In genomic region chr16:1380195-1380594, GRCh38 we compare ENCODE assay signal across 9 cellular contexts. TPM values are rescaled to one million over a fixed set of nuclear protein-coding genes. Genes with fewer than 3 reads are reported as not detected.
DNase-seq lines count a peak whose midpoint lies in the region; ATAC-seq and TF ChIP-seq lines count a peak whose summit lies in the region.
"Had no signal": no experiment of that assay in that cellular context is flagged by ENCODE, and none has a peak within 500 bp of the region (broad histone marks: within the 10 kb centered on the region; RNA-seq: fewer than 3 reads in every experiment).

No MANE protein-coding gene starts in this region.

- peaks cover 15% of the 10 kb centered on the region for H3K4me1 Mint-ChIP-seq in HFFc6 (ENCODE audit: low read depth)
- peaks cover 12% of the 10 kb centered on the region for H3K4me1 Mint-ChIP-seq in activated naive CD8-positive, alpha-beta T cell (ENCODE audit: low read depth)
- H3K4me1 Mint-ChIP-seq in mesothelial cell of epicardium: peaks cover 15% of the 10 kb centered on the region

- no peaks in the 10 kb centered on the region for H3K36me3 Mint-ChIP-seq in HFFc6 (ENCODE audit: low read depth)
- H3K36me3 Mint-ChIP-seq in activated naive CD8-positive, alpha-beta T cell: no peaks in the 10 kb centered on the region
- H3K36me3 Mint-ChIP-seq in mesothelial cell of epicardium: peaks cover 7% of the 10 kb centered on the region

- H3K9ac ChIP-seq in BLaER1 treated with 17β-estradiol and CSF1 and Interleukin-3, amounts not matched to agents 10 nM and 100 nM: 0 out of 22 replicates have a peak overlapping the region, but pooled peaks of 1 of the 11 experiments have one; percentile 11

- H3K4me3 ChIP-seq in BLaER1 treated with 17β-estradiol and CSF1 and Interleukin-3, amounts not matched to agents 10 nM and 100 nM: no peak overlapping the region

- peaks cover 15 to 28% (median 24%) of the 10 kb centered on the region in 10 experiments for H3K4me1 ChIP-seq in BLaER1 treated with 17β-estradiol and CSF1 and Interleukin-3, amounts not matched to agents 10 nM and 100 nM

- peaks cover 4% of the 10 kb centered on the region; the same call in 1 of the 2 replicates for H3K27me3 Mint-ChIP-seq in HFFc6 (ENCODE audit: insufficient read depth)
- no peaks in the 10 kb centered on the region for H3K27me3 Mint-ChIP-seq in activated naive CD8-positive, alpha-beta T cell
- H3K27me3 Mint-ChIP-seq in mesothelial cell of epicardium (ENCODE audit: low read depth): peaks cover 14% of the 10 kb centered on the region

- H3K9me3 ChIP-seq in BLaER1 treated with 17β-estradiol and CSF1 and Interleukin-3, amounts not matched to agents 10 nM and 100 nM (replicated peaks in 1 of 11): no peaks in the 10 kb centered on the region

- H3K27ac Mint-ChIP-seq in HFFc6 (peak overlapping the region; percentile 77), mesothelial cell of epicardium (peak overlapping the region; percentile 34)
- peak overlapping the region; percentile 66 for H3K27ac Mint-ChIP-seq in activated naive CD8-positive, alpha-beta T cell

- no peaks in the 10 kb centered on the region for H3K27me3 ChIP-seq in BLaER1 treated with 17β-estradiol and CSF1 and Interleukin-3, amounts not matched to agents 10 nM and 100 nM

- peaks cover 28 to 73% (median 56%) of the 10 kb centered on the region in 11 experiments for H3K36me3 ChIP-seq in BLaER1 treated with 17β-estradiol and CSF1 and Interleukin-3, amounts not matched to agents 10 nM and 100 nM

- DNase-seq in HFFc6: no peak
- no peak for DNase-seq in mesothelial cell of epicardium (ENCODE audit: low spot score in 2 of 2, unreplicated experiment in 2 of 2)
- no peak for DNase-seq in EL
- no peak for DNase-seq in nucleus accumbens (lab: John Stamatoyannopoulos, UW)
- DNase-seq in GDM1 (lab: John Stamatoyannopoulos, UW): no peak
- DNase-seq: NCI-H1048 had no signal

- H3K4me3 Mint-ChIP-seq in HFFc6: peak overlapping the region; percentile 77
- H3K4me3 Mint-ChIP-seq in activated naive CD8-positive, alpha-beta T cell: peak overlapping the region; percentile 84
- H3K4me3 Mint-ChIP-seq in mesothelial cell of epicardium: peak overlapping the region; percentile 78

- TF ChIP-seq CTCF in HFFc6 (IDR thresholded peaks at IDR 0.05): no peak
- no peak for TF ChIP-seq CTCF in mesothelial cell of epicardium (IDR thresholded peaks at IDR 0.05; ENCODE audit: unreplicated experiment)

- peak overlapping the region in 1 of 11 experiments; percentile 99; a peak in 1 of 22 replicates for H3K27ac ChIP-seq in BLaER1 treated with 17β-estradiol and CSF1 and Interleukin-3, amounts not matched to agents 10 nM and 100 nM

- ATAC-seq in GM18498 (IDR thresholded peaks at IDR 0.05; ENCODE audit: unreplicated experiment): no peak

- H3K9me3 Mint-ChIP-seq in HFFc6 (no peaks in the 10 kb centered on the region), mesothelial cell of epicardium (no peaks in the 10 kb centered on the region)
- H3K9me3 Mint-ChIP-seq in activated naive CD8-positive, alpha-beta T cell (ENCODE audit: low read depth): no peaks in the 10 kb centered on the region

- peak overlapping the region in 8 of 11 experiments; percentile 46 to 100 (median 68); a peak in 9 of 22 replicates for H3K4me2 ChIP-seq in BLaER1 treated with 17β-estradiol and CSF1 and Interleukin-3, amounts not matched to agents 10 nM and 100 nM

- H4K20me1 ChIP-seq in BLaER1 treated with 17β-estradiol and CSF1 and Interleukin-3, amounts not matched to agents 10 nM and 100 nM: peaks cover 38 to 62% (median 45%) of the 10 kb centered on the region in 11 experiments; a peak in 21 of 22 replicates

RNA-seq across cellular contexts. Expression of gene GNPTG, which starts 28.5 kb away (rescaled TPM):
- total RNA-seq in HFFc6 (2021; fragmentation: NEBNext Ultra II Directional; extraction: Animal tissue kit (Norgen Biotek cat#: 25700)): 10 to 100 TPM; 46.8 to 68.1 (median 52.6) TPM
- 47.8 to 52.9 TPM (median 48.4 TPM) in 3 replicates for total RNA-seq in mesothelial cell of epicardium

RNA-seq across cellular contexts. Expression of gene TSR3, which starts 28.5 kb away (rescaled TPM):
- 10 to 100 TPM; 73.7 to 84.6 (median 78.1) TPM for total RNA-seq in HFFc6 (2021; fragmentation: NEBNext Ultra II Directional; extraction: Animal tissue kit (Norgen Biotek cat#: 25700))
- 42.1 to 43.7 TPM (median 42.7 TPM) in 3 replicates for total RNA-seq in mesothelial cell of epicardium

RNA-seq across cellular contexts. Expression of gene UNKL, which starts 34.3 kb away (rescaled TPM):
- total RNA-seq in HFFc6 (2021; fragmentation: NEBNext Ultra II Directional; extraction: Animal tissue kit (Norgen Biotek cat#: 25700)): 10 to 100 TPM; 15.0 to 22.6 (median 16.5) TPM
- 38.3 to 43.6 TPM (median 40.2 TPM) in 3 replicates for total RNA-seq in mesothelial cell of epicardium

RNA-seq across cellular contexts. Expression of gene UQCC4, which starts 40.4 kb away (rescaled TPM):
- total RNA-seq in HFFc6 (2021; fragmentation: NEBNext Ultra II Directional; extraction: Animal tissue kit (Norgen Biotek cat#: 25700)): 10 to 100 TPM; 11.0 to 16.7 (median 13.3) TPM
- total RNA-seq in mesothelial cell of epicardium: 12.9 to 14.6 TPM (median 14.2 TPM) in 3 replicates

RNA-seq across cellular contexts. Expression of gene BAIAP3, which starts 46.8 kb away (rescaled TPM):
- total RNA-seq in HFFc6 (2021; fragmentation: NEBNext Ultra II Directional; extraction: Animal tissue kit (Norgen Biotek cat#: 25700)): under 1 TPM; 0.11 to 0.28 (median 0.16) TPM
- total RNA-seq in mesothelial cell of epicardium: 1.3 to 2.4 TPM (median 2.3 TPM) in 3 replicates
